Comparison of ENCODE assay signal across 17 cellular contexts in genomic region chr1:237133921-237134320, GRCh38.
DNase-seq lines count a peak whose midpoint lies in the region; ATAC-seq and TF ChIP-seq lines count a peak whose summit lies in the region.
"Had no signal": no experiment of that assay in that cellular context is flagged by ENCODE, and none has a peak within 500 bp of the region (broad histone marks: within the 10 kb centered on the region; RNA-seq: fewer than 3 reads in every experiment).

No MANE protein-coding gene starts in this region.

- no peaks in the 10 kb centered on the region for H3K27me3 ChIP-seq in thyroid gland
- H3K27me3 ChIP-seq: BE2C had no signal

- intact Hi-C loops in thyroid gland (cut with DNase I) = no loop called here

- H3K36me3 ChIP-seq in thyroid gland = no peaks in the 10 kb centered on the region
- H3K36me3 ChIP-seq: BE2C had no signal

- DNase-seq in Daoy (ENCODE audit: low read depth) = peak; percentile 14
- DNase-seq in HT1080 (ENCODE audit: low read depth) = peak; percentile 71
- DNase-seq in T1000 (lab: John Stamatoyannopoulos, UW) = peak; percentile 2
- peak; percentile 38 to 64 for DNase-seq in thyroid gland
- DNase-seq in Kasumi-1 (lab: John Stamatoyannopoulos, UW) = no peak
- DNase-seq: ACHN; BE2C; C1 segment of cervical spinal cord; CD4-positive, CD25-positive, alpha-beta regulatory T cell; CD8-positive, alpha-beta memory T cell; COR-L47; DMS 273 treated with DMSO at 0.1 percent for 48 hours; DMS53; DND-41; HCEC 1CT had no signal

- no peaks in the 10 kb centered on the region for H3K4me1 ChIP-seq in thyroid gland
- H3K4me1 ChIP-seq: BE2C had no signal

- no peak for TF ChIP-seq POLR2A in thyroid gland (IDR thresholded peaks at IDR 0.05)

- H3K4me3 ChIP-seq in thyroid gland (replicated peaks in 1 of 3) = no peak overlapping the region
- H3K4me3 ChIP-seq: GM23338 had no signal

- no peak for TF ChIP-seq CTCF in thyroid gland (IDR thresholded peaks at IDR 0.05)

- no peak for ATAC-seq in SK-N-SH treated with all-trans-retinoic acid at 6 μM for 48 hours
- ATAC-seq: GM23338 had no signal

- WGBS in thyroid gland, 2 donors = 35 to 37% methylated on average over 3 of the region's 3 CpGs

- H3K27ac ChIP-seq in thyroid gland = no peak overlapping the region

- H3K9me3 ChIP-seq in thyroid gland = no peaks in the 10 kb centered on the region
- H3K9me3 ChIP-seq: BE2C had no signal

TF ChIP-seq in SK-N-SH treated with all-trans-retinoic acid at 6 μM for 48 hours, 23 proteins besides CTCF, POLR2A, EP300 and RAD21:
- TF ChIP-seq RARB (CRISPR knock-in tag; IDR thresholded peaks at IDR 0.05) (no peak), PATZ1 (CRISPR knock-in tag; IDR thresholded peaks at IDR 0.05; ENCODE audit: borderline replicate concordance) (no peak), PPARA (CRISPR knock-in tag; IDR thresholded peaks at IDR 0.05; ENCODE audit: borderline replicate concordance) (no peak), OSR1 (CRISPR knock-in tag; IDR thresholded peaks at IDR 0.05) (no peak), POU6F1 (CRISPR knock-in tag; IDR thresholded peaks at IDR 0.05; ENCODE audit: borderline replicate concordance, low read depth) (no peak), TOX (CRISPR knock-in tag; IDR thresholded peaks at IDR 0.05; ENCODE audit: borderline replicate concordance) (no peak), GLIS3 (CRISPR knock-in tag; IDR thresholded peaks at IDR 0.05) (no peak), ISL1 (CRISPR knock-in tag; IDR thresholded peaks at IDR 0.05) (no peak), CREB5 (CRISPR knock-in tag; IDR thresholded peaks at IDR 0.05; ENCODE audit: low read depth) (no peak), ARNTL (CRISPR knock-in tag; IDR thresholded peaks at IDR 0.05; ENCODE audit: borderline replicate concordance, low read depth) (no peak), ZNF70 (CRISPR knock-in tag; IDR thresholded peaks at IDR 0.05) (no peak), ZC3H10 (CRISPR knock-in tag; IDR thresholded peaks at IDR 0.05) (no peak), ESRRG (CRISPR knock-in tag; IDR thresholded peaks at IDR 0.05) (no peak), TSHZ2 (CRISPR knock-in tag; IDR thresholded peaks at IDR 0.05) (no peak), ZNF8 (CRISPR knock-in tag; IDR thresholded peaks at IDR 0.05) (no peak)
TF ChIP-seq in SK-N-SH treated with all-trans-retinoic acid at 6 μM for 48 hours: peak in this region for 0.

Comparison
In these comparisons a context has a peak if more than half of its experiments do, and no peak if none do; other contexts are left out.
1. DNase-seq: peak in Daoy (single experiment), HT1080 (single experiment), T1000 (single experiment) and thyroid gland (2 of 2); none in Kasumi-1 (0 of 2).